27 cellular contexts compared by ENCODE assay signal in genomic region chr11:61452825-61453224, GRCh38. TPM values are rescaled to one million over a fixed set of nuclear protein-coding genes. Genes with fewer than 3 reads are reported as not detected.
"Had no signal": no experiment of that assay in that cellular context is flagged by ENCODE, and none has a peak within 500 bp of the region (broad histone marks: within the 10 kb centered on the region; RNA-seq: fewer than 3 reads in every experiment).

No MANE protein-coding gene starts in this region.

- H3K4me1 Mint-ChIP-seq: mesothelial cell of epicardium had no signal

- H3K27ac ChIP-seq: coronary artery, esophagus squamous epithelium, left lung, lower lobe of right lung had no signal

- H3K27ac Mint-ChIP-seq: mesothelial cell of epicardium had no signal

- DNase-seq: dermis blood vessel endothelial cell; dorsolateral prefrontal cortex; effector CD4-positive, alpha-beta T cell; effector memory CD4-positive, alpha-beta T cell; esophagus squamous epithelium; foreskin fibroblast; foreskin melanocyte; gastrocnemius medialis; glutamatergic neuron; head of caudate nucleus; heart right ventricle; hippocampal formation; left cardiac atrium; left lung; left ventricle myocardium superior; lower lobe of right lung; mesenchymal stem cell had no signal

- H3K4me3 ChIP-seq: coronary artery, dorsolateral prefrontal cortex, esophagus squamous epithelium, gastrocnemius medialis, heart right ventricle, left lung, lower lobe of right lung had no signal

- FAIRE-seq: colon, endothelial cell of umbilical vein, islet of Langerhans, keratinocyte had no signal

- H3K27me3 ChIP-seq: dorsolateral prefrontal cortex, esophagus squamous epithelium, gastrocnemius medialis, heart right ventricle, left lung had no signal

- ATAC-seq: esophagus mucosa, gastrocnemius medialis, left cardiac atrium, left lung, lower lobe of right lung had no signal

- H3K4me3 Mint-ChIP-seq: mesothelial cell of epicardium had no signal

- H3K9me3 ChIP-seq: esophagus squamous epithelium, gastrocnemius medialis, heart right ventricle, left lung, lower lobe of right lung had no signal

- H3K9me3 Mint-ChIP-seq: mesothelial cell of epicardium had no signal

- H3K4me1 ChIP-seq: left lung, lower lobe of right lung had no signal

RNA-seq across cellular contexts. Expression of gene LRRC10B, which starts 55.7 kb away (rescaled TPM):
- total RNA-seq: dermis blood vessel endothelial cell, endothelial cell of umbilical vein, epithelial cell of proximal tubule, lung microvascular endothelial cell, mononuclear cell had no signal
- polyA plus RNA-seq: endothelial cell of umbilical vein, keratinocyte had no signal
